Comparison of ENCODE assay signal across 8 cellular contexts in genomic region chr10:33337335-33337854, GRCh38. TPM values are rescaled to one million over a fixed set of nuclear protein-coding genes. Genes with fewer than 3 reads are reported as not detected.
DNase-seq lines count a peak whose midpoint lies in the region; ATAC-seq, FAIRE-seq and TF ChIP-seq lines count a peak whose summit lies in the region.

No MANE protein-coding gene starts in this region.

- H3K27me3 Mint-ChIP-seq in naive thymus-derived CD4-positive, alpha-beta T cell: peaks cover 31 to 70% (median 47%) of the 10 kb centered on the region in 5 donors

- H3K4me3 Mint-ChIP-seq in naive thymus-derived CD4-positive, alpha-beta T cell: peak overlapping the region; percentile 55 to 83 (median 72)

- peaks cover 11 to 15% of the 10 kb centered on the region in 2 donors for H3K27me3 ChIP-seq in naive thymus-derived CD4-positive, alpha-beta T cell (ENCODE audit: control insufficient read depth in 2 of 2, insufficient read depth in 2 of 2, low read length in 2 of 2)
- H3K27me3 ChIP-seq in small intestine (ENCODE audit: control insufficient read depth in 2 of 2, insufficient read depth in 2 of 2, low read length in 2 of 2): no peaks in the 10 kb centered on the region

- WGBS in small intestine, 3 donors: 13 to 30% (median 24%) methylated on average over 8 of the region's 8 CpGs

- peak; percentile 44 for DNase-seq in AG20443 (ENCODE audit: low spot score)
- peak; percentile 37 for DNase-seq in NCI-H69 (lab: John Stamatoyannopoulos, UW)
- DNase-seq in epithelial cell of esophagus (ENCODE audit: low read depth): no peak
- DNase-seq in naive thymus-derived CD4-positive, alpha-beta T cell: no peak
- no peak for DNase-seq in activated CD8-positive, alpha-beta memory T cell treated with anti-CD3 and anti-CD28 coated beads, Interleukin-2, amount 50 U/mL, for 4 hours
- no peak for DNase-seq in NCI-H1417 treated with DMSO at 0.1 percent for 48 hours (lab: John Stamatoyannopoulos, UW)
- DNase-seq in small intestine: no peak

- H3K27ac Mint-ChIP-seq in naive thymus-derived CD4-positive, alpha-beta T cell: no peak overlapping the region

- POLR2A ChIA-PET in naive thymus-derived CD4-positive, alpha-beta T cell (lab: Charles Lee): no interaction called here

- TF ChIP-seq CTCF in epithelial cell of esophagus (IDR thresholded peaks at IDR 0.05; ENCODE audit: insufficient read depth, low read depth, low read length, missing control alignments): peak; percentile 11

- no peak overlapping the region for H3K27ac ChIP-seq in naive thymus-derived CD4-positive, alpha-beta T cell (ENCODE audit: low read depth, low read length)
- peak overlapping the region in 1 of 2 donors; percentile 90 for H3K27ac ChIP-seq in small intestine (ENCODE audit: low read depth in 1 of 2, low read length in 1 of 2)

- ATAC-seq in naive thymus-derived CD4-positive, alpha-beta T cell: no peak
- ATAC-seq in GM18498 (IDR thresholded peaks at IDR 0.05; ENCODE audit: unreplicated experiment): no peak

- FAIRE-seq in small intestine (lab: Jason Lieb, UNC): no peak

- CTCF ChIA-PET in naive thymus-derived CD4-positive, alpha-beta T cell (lab: Charles Lee): no interaction called here

- H3K4me1 Mint-ChIP-seq in naive thymus-derived CD4-positive, alpha-beta T cell: peaks cover 10 to 41% (median 27%) of the 10 kb centered on the region in 7 donors

- H3K9me3 Mint-ChIP-seq in naive thymus-derived CD4-positive, alpha-beta T cell: peaks cover 0 to 3% (median 0%) of the 10 kb centered on the region in 11 donors

- peaks cover 10 to 12% of the 10 kb centered on the region in 2 donors for H3K4me1 ChIP-seq in naive thymus-derived CD4-positive, alpha-beta T cell (ENCODE audit: control insufficient read depth in 2 of 2, insufficient read depth in 2 of 2, low read length in 2 of 2)
- H3K4me1 ChIP-seq in small intestine (ENCODE audit: control insufficient read depth in 2 of 2, insufficient read depth in 1 of 2, low read depth in 1 of 2, low read length in 1 of 2): no peaks in the 10 kb centered on the region

- no peaks in the 10 kb centered on the region for H3K36me3 ChIP-seq in naive thymus-derived CD4-positive, alpha-beta T cell (ENCODE audit: control insufficient read depth in 2 of 3, insufficient read depth in 3 of 3, low read length in 3 of 3)
- no peaks in the 10 kb centered on the region for H3K36me3 ChIP-seq in small intestine (ENCODE audit: control insufficient read depth in 2 of 2, insufficient read depth in 2 of 2, low read length in 2 of 2)

- no peaks in the 10 kb centered on the region for H3K9me3 ChIP-seq in naive thymus-derived CD4-positive, alpha-beta T cell (ENCODE audit: control insufficient read depth in 2 of 3, low read length in 3 of 3)
- H3K9me3 ChIP-seq in small intestine (ENCODE audit: control insufficient read depth, low read depth): no peaks in the 10 kb centered on the region

- H3K4me3 ChIP-seq in epithelial cell of esophagus (ENCODE audit: low read length): peak overlapping the region; percentile 59
- H3K4me3 ChIP-seq in naive thymus-derived CD4-positive, alpha-beta T cell (ENCODE audit: low read length): no peak overlapping the region
- peak overlapping the region in 1 of 2 donors; percentile 64 for H3K4me3 ChIP-seq in small intestine (ENCODE audit: low read depth in 1 of 2, low read length in 2 of 2)

- no peaks in the 10 kb centered on the region for H3K36me3 Mint-ChIP-seq in naive thymus-derived CD4-positive, alpha-beta T cell

- intact Hi-C loops in naive thymus-derived CD4-positive, alpha-beta T cell (cut with micrococcal nuclease): no loop called here

RNA-seq across cellular contexts. Expression of gene NRP1, which starts 2.9 kb away (rescaled TPM):
- 1 to 10 TPM in 4 of 5 experiments, under 1 TPM in 1; 0.72 to 4.6 (median 1.6) TPM for total RNA-seq in naive thymus-derived CD4-positive, alpha-beta T cell
- not detected for polyA plus RNA-seq in naive thymus-derived CD4-positive, alpha-beta T cell
- 10 to 100 TPM in 1 of 3 donors, 1 to 10 TPM in 2; 2.5 to 22.0 (median 3.0) TPM for polyA plus RNA-seq in small intestine

Comparison
In these comparisons a context has a peak if more than half of its experiments do, and no peak if none do; other contexts are left out.
1. DNase-seq: peak in AG20443 (single experiment) and NCI-H69 (single experiment); none in epithelial cell of esophagus (single experiment), naive thymus-derived CD4-positive, alpha-beta T cell (0 of 9), activated CD8-positive, alpha-beta memory T cell treated with anti-CD3 and anti-CD28 coated beads, Interleukin-2, amount 50 U/mL, for 4 hours (single experiment), NCI-H1417 treated with DMSO at 0.1 percent for 48 hours (single experiment) and small intestine (single experiment).